In genomic region chr17:76445697-76446448, GRCh38 we compare ENCODE assay signal across 14 cellular contexts. TPM values are rescaled to one million over a fixed set of nuclear protein-coding genes. Genes with fewer than 3 reads are reported as not detected.
DNase-seq lines count a peak whose midpoint lies in the region; ATAC-seq and TF ChIP-seq lines count a peak whose summit lies in the region.
"Had no signal": no experiment of that assay in that cellular context is flagged by ENCODE, and none has a peak within 500 bp of the region (broad histone marks: within the 10 kb centered on the region; RNA-seq: fewer than 3 reads in every experiment).

No MANE protein-coding gene starts in this region.

- WGBS in endodermal cell (ENCODE audit: insufficient coverage in 1 of 2, insufficient read length in 1 of 2), 2 experiments = 66 to 70% methylated on average over 7 to 10 of the region's 10 CpGs

- no TSS peak for BruUV-seq in Caco-2 (replicated peaks; lab: Mats Ljungman, UMichigan)

- H3K36me3 ChIP-seq in Caco-2 (ENCODE audit: control insufficient read depth, insufficient read depth, low read length) = no peaks in the 10 kb centered on the region; the same call in 1 of the 2 replicates
- peaks cover 18% of the 10 kb centered on the region for H3K36me3 ChIP-seq in MG63
- H3K36me3 ChIP-seq in endodermal cell (ENCODE audit: control insufficient read depth, insufficient read depth, low read length) = no peaks in the 10 kb centered on the region

- DNase-seq in Caco-2 (no peak), MG63 (no peak), endodermal cell (peak; percentile 66), mesothelial cell of epicardium (ENCODE audit: low spot score in 2 of 2, unreplicated experiment in 2 of 2) (no peak), OCI-M2 (lab: John Stamatoyannopoulos, UW; ENCODE audit: unreplicated experiment) (no peak), dorsolateral prefrontal cortex (no peak), G401 (ENCODE audit: low spot score) (no peak)
- DNase-seq: CD4-positive, alpha-beta memory T cell; NCI-H2029; stimulated activated CD4-positive, alpha-beta T cell treated with anti-CD3 and anti-CD28 coated beads, Interleukin-1b, Interleukin-23, amount 100 ng/mL, for 48 hours; stimulated activated naive CD4-positive, alpha-beta T cell treated with Interleukin-2 at 50 U/mL for 16 hours had no signal

- no peaks in the 10 kb centered on the region for H3K9me3 Mint-ChIP-seq in Caco-2 (ENCODE audit: unreplicated experiment)
- H3K9me3 Mint-ChIP-seq in endodermal cell = no peaks in the 10 kb centered on the region
- H3K9me3 Mint-ChIP-seq in mesothelial cell of epicardium = no peaks in the 10 kb centered on the region
- H3K9me3 Mint-ChIP-seq: CD4-positive, alpha-beta memory T cell; T-helper 2 cell treated with Interferon-gamma antibody and Interleukin-4, amounts not matched to agents 5 μg/mL and 100 μg/mL, for 36 hours had no signal

- POLR2A ChIA-PET in Caco-2 (lab: Charles Lee) = interaction anchor here (0.5 kb wide), 1 partner anchor 36 kb away, joined by 3 read pairs; no protein-coding TSS in a partner anchor

- H3K4me1 ChIP-seq in Caco-2 (peaks cover 32% of the 10 kb centered on the region), endodermal cell (ENCODE audit: control insufficient read depth, insufficient read depth, low read length) (peaks cover 17% of the 10 kb centered on the region)

- H3K27me3 ChIP-seq in Caco-2 (replicated peaks; ENCODE audit: control insufficient read depth, insufficient read depth, low read length) = no peaks in the 10 kb centered on the region
- H3K27me3 ChIP-seq in MG63 = no peaks in the 10 kb centered on the region
- H3K27me3 ChIP-seq in endodermal cell (ENCODE audit: control insufficient read depth, insufficient read depth, low read length, poor library complexity, severe bottlenecking) = no peaks in the 10 kb centered on the region
- no peaks in the 10 kb centered on the region for H3K27me3 ChIP-seq in dorsolateral prefrontal cortex

- in situ Hi-C loops in G401 (cut with HindIII; ENCODE audit: low sequenced_read_pairs) = no loop called here

- H3K4me3 Mint-ChIP-seq in Caco-2 (ENCODE audit: unreplicated experiment) = no peak overlapping the region
- no peak overlapping the region for H3K4me3 Mint-ChIP-seq in endodermal cell
- H3K4me3 Mint-ChIP-seq in mesothelial cell of epicardium = no peak overlapping the region
- H3K4me3 Mint-ChIP-seq: T-helper 2 cell treated with Interferon-gamma antibody and Interleukin-4, amounts not matched to agents 5 μg/mL and 100 μg/mL, for 36 hours had no signal

- H3K36me3 Mint-ChIP-seq in Caco-2 (ENCODE audit: insufficient read depth, unreplicated experiment) = peaks cover 7% of the 10 kb centered on the region
- no peaks in the 10 kb centered on the region for H3K36me3 Mint-ChIP-seq in endodermal cell (ENCODE audit: low read depth)
- H3K36me3 Mint-ChIP-seq in mesothelial cell of epicardium = no peaks in the 10 kb centered on the region

- no peak overlapping the region for H3K4me3 ChIP-seq in Caco-2 (ENCODE audit: low read depth, low read length)
- peak overlapping the region; percentile 30 for H3K4me3 ChIP-seq in MG63
- H3K4me3 ChIP-seq in endodermal cell (ENCODE audit: low read length) = no peak overlapping the region
- H3K4me3 ChIP-seq in dorsolateral prefrontal cortex = peak overlapping the region in 4 of 59 donors; percentile 5 to 22 (median 10)

- H3K27ac Mint-ChIP-seq in Caco-2 (ENCODE audit: unreplicated experiment) (peak overlapping the region; percentile 32), endodermal cell (peak overlapping the region; percentile 27), mesothelial cell of epicardium (peak overlapping the region; percentile 79)

- no peak for TF ChIP-seq CTCF in Caco-2 (IDR thresholded peaks at IDR 0.05; ENCODE audit: insufficient read depth in 1 of 2, low read depth in 1 of 2, low read length in 1 of 2, severe bottlenecking in 1 of 2, unreplicated experiment in 1 of 2)
- no peak for TF ChIP-seq CTCF in endodermal cell (conservative IDR thresholded peaks at IDR 0.05)
- no peak for TF ChIP-seq CTCF in mesothelial cell of epicardium (IDR thresholded peaks at IDR 0.05; ENCODE audit: unreplicated experiment)
- no peak for TF ChIP-seq CTCF in dorsolateral prefrontal cortex (IDR thresholded peaks at IDR 0.05 in 54 of 56, conservative IDR thresholded peaks at IDR 0.05 in 2 of 56; ENCODE audit: low read depth in 1 of 56, partially characterized antibody in 56 of 56)

- intact Hi-C loops in Caco-2 (cut with micrococcal nuclease; ENCODE audit: unreplicated experiment) (no loop called here), dorsolateral prefrontal cortex (cut with DNase I) (no loop called here)

- H3K27me3 Mint-ChIP-seq in Caco-2 (ENCODE audit: insufficient read depth, unreplicated experiment) (no peaks in the 10 kb centered on the region), endodermal cell (ENCODE audit: insufficient read depth) (no peaks in the 10 kb centered on the region), mesothelial cell of epicardium (ENCODE audit: low read depth) (no peaks in the 10 kb centered on the region)
- H3K27me3 Mint-ChIP-seq: CD4-positive, alpha-beta memory T cell had no signal

- ATAC-seq in HG02981 (IDR thresholded peaks at IDR 0.05; ENCODE audit: unreplicated experiment) = no peak

- CTCF ChIA-PET in Caco-2 (lab: Charles Lee) = interaction anchor here (0.6 to 1.7 kb wide), 4 partner anchors 10 to 111 kb away, joined by 3 to 8 read pairs (median 3); no protein-coding TSS in a partner anchor

- no peak overlapping the region for H3K27ac ChIP-seq in endodermal cell (ENCODE audit: low read depth, low read length)
- H3K27ac ChIP-seq in dorsolateral prefrontal cortex = peak overlapping the region in 7 of 59 donors; percentile 2 to 53 (median 38)

- H3K9me3 ChIP-seq in Caco-2 (no peaks in the 10 kb centered on the region), MG63 (no peaks in the 10 kb centered on the region), endodermal cell (ENCODE audit: control insufficient read depth, low read length) (no peaks in the 10 kb centered on the region)

- H3K4me1 Mint-ChIP-seq in Caco-2 (ENCODE audit: low read depth, unreplicated experiment) (peaks cover 37% of the 10 kb centered on the region), endodermal cell (peaks cover 57% of the 10 kb centered on the region), mesothelial cell of epicardium (peaks cover 40% of the 10 kb centered on the region)

- H3K9ac ChIP-seq in endodermal cell (ENCODE audit: extremely low read depth, low read length, poor library complexity, severe bottlenecking) = no peak overlapping the region

RNA-seq across cellular contexts. Expression of gene UBE2O, which starts 7.1 kb away (rescaled TPM):
- total RNA-seq in Caco-2 (2022) = 37.6 and 39.2 TPM in 2 replicates
- total RNA-seq in MG63 (2014; rRNA removed; shearing (Covaris generic); ENCODE audit: low replicate concordance) = 19.7 and 32.7 TPM in 2 replicates
- total RNA-seq in endodermal cell = 10 to 100 TPM; 45.4 to 46.5 TPM
- polyA plus RNA-seq in endodermal cell (2013, experiment 1 of 2) = 41.5 TPM
- polyA plus RNA-seq in endodermal cell (2013, experiment 2 of 2) = 38.4 TPM
- total RNA-seq in mesothelial cell of epicardium = 42.7 to 46.3 TPM (median 44.3 TPM) in 3 replicates
- total RNA-seq in dorsolateral prefrontal cortex = 100 to 1,000 TPM in 15 of 120 experiments, 10 to 100 TPM in 105; 42.7 to 122 (median 85.2) TPM
- 30.5 and 34.9 TPM in 2 replicates for total RNA-seq in G401 (2014; rRNA removed; shearing (Covaris generic))

RNA-seq across cellular contexts. Expression of gene AANAT, which starts 21.5 kb away (rescaled TPM):
- total RNA-seq in Caco-2 (2022) = not detected in 2 replicates
- not detected in 2 replicates for total RNA-seq in MG63 (2014; rRNA removed; shearing (Covaris generic); ENCODE audit: low replicate concordance)
- not detected for total RNA-seq in endodermal cell
- not detected for polyA plus RNA-seq in endodermal cell (2013, experiment 1 of 2)
- polyA plus RNA-seq in endodermal cell (2013, experiment 2 of 2) = 0.29 TPM
- 0.22 to 0.40 TPM in 2 of 3 replicates, not detected in the other for total RNA-seq in mesothelial cell of epicardium
- total RNA-seq in dorsolateral prefrontal cortex = 1 to 10 TPM in 8 of 120 experiments, under 1 TPM in 34, not detected in 78; 0.22 to 2.0 (median 0.62) TPM
- not detected in 2 replicates for total RNA-seq in G401 (2014; rRNA removed; shearing (Covaris generic))
- total RNA-seq: CD4-positive, alpha-beta memory T cell; esophagus mucosa had no signal
- polyA plus RNA-seq: CD4-positive, alpha-beta memory T cell had no signal

RNA-seq across cellular contexts. Expression of gene RHBDF2, which starts 55.4 kb away (rescaled TPM):
- 33.8 and 37.2 TPM in 2 replicates for total RNA-seq in Caco-2 (2022)
- total RNA-seq in MG63 (2014; rRNA removed; shearing (Covaris generic); ENCODE audit: low replicate concordance) = 5.9 and 20.9 TPM in 2 replicates
- total RNA-seq in endodermal cell = 10 to 100 TPM; 28.5 to 31.1 TPM
- 6.1 TPM for polyA plus RNA-seq in endodermal cell (2013, experiment 1 of 2)
- polyA plus RNA-seq in endodermal cell (2013, experiment 2 of 2) = 6.0 TPM
- 19.1 to 21.6 TPM (median 21.5 TPM) in 3 replicates for total RNA-seq in mesothelial cell of epicardium
- 10 to 100 TPM in 119 of 120 experiments, 1 to 10 TPM in 1; 7.0 to 64.1 (median 28.9) TPM for total RNA-seq in dorsolateral prefrontal cortex
- total RNA-seq in G401 (2014; rRNA removed; shearing (Covaris generic)) = 4.1 and 13.1 TPM in 2 replicates

Comparison
In these comparisons a context has a peak if more than half of its experiments do, and no peak if none do; other contexts are left out.
1. H3K27ac Mint-ChIP-seq: peak in every context shown above with its lines; median percentile 79 in mesothelial cell of epicardium; 32 in Caco-2; 27 in endodermal cell.